In genomic region chr1:10890391-10891073, GRCh38 we compare ENCODE assay signal across 2 cellular contexts.
TF ChIP-seq lines count a peak whose summit lies in the region.

No MANE protein-coding gene starts in this region.

TF ChIP-seq in HCT116, 20 proteins besides CTCF, POLR2A, EP300 and RAD21 (continued from another document):
- TF ChIP-seq, protein P1, sequence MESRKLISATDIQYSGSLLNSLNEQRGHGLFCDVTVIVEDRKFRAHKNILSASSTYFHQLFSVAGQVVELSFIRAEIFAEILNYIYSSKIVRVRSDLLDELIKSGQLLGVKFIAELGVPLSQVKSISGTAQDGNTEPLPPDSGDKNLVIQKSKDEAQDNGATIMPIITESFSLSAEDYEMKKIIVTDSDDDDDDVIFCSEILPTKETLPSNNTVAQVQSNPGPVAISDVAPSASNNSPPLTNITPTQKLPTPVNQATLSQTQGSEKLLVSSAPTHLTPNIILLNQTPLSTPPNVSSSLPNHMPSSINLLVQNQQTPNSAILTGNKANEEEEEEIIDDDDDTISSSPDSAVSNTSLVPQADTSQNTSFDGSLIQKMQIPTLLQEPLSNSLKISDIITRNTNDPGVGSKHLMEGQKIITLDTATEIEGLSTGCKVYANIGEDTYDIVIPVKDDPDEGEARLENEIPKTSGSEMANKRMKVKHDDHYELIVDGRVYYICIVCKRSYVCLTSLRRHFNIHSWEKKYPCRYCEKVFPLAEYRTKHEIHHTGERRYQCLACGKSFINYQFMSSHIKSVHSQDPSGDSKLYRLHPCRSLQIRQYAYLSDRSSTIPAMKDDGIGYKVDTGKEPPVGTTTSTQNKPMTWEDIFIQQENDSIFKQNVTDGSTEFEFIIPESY (IDR thresholded peaks at IDR 0.05; ENCODE audit: extremely low read depth, insufficient replicate concordance, low read length): no peak
- TF ChIP-seq EZH2phosphoT487 (IDR thresholded peaks at IDR 0.05; ENCODE audit: borderline replicate concordance) (no peak), ZNF274 (IDR thresholded peaks at IDR 0.05; ENCODE audit: low read depth, low read length) (no peak), SRF (IDR thresholded peaks at IDR 0.05; ENCODE audit: low read depth) (no peak), JUND (IDR thresholded peaks at IDR 0.05) (no peak), SIN3A (IDR thresholded peaks at IDR 0.05; ENCODE audit: low read depth) (no peak), FOSL1 (IDR thresholded peaks at IDR 0.05; ENCODE audit: low read depth) (no peak), CEBPB (IDR thresholded peaks at IDR 0.05; ENCODE audit: low read depth) (no peak)
- TF ChIP-seq, protein P2, sequence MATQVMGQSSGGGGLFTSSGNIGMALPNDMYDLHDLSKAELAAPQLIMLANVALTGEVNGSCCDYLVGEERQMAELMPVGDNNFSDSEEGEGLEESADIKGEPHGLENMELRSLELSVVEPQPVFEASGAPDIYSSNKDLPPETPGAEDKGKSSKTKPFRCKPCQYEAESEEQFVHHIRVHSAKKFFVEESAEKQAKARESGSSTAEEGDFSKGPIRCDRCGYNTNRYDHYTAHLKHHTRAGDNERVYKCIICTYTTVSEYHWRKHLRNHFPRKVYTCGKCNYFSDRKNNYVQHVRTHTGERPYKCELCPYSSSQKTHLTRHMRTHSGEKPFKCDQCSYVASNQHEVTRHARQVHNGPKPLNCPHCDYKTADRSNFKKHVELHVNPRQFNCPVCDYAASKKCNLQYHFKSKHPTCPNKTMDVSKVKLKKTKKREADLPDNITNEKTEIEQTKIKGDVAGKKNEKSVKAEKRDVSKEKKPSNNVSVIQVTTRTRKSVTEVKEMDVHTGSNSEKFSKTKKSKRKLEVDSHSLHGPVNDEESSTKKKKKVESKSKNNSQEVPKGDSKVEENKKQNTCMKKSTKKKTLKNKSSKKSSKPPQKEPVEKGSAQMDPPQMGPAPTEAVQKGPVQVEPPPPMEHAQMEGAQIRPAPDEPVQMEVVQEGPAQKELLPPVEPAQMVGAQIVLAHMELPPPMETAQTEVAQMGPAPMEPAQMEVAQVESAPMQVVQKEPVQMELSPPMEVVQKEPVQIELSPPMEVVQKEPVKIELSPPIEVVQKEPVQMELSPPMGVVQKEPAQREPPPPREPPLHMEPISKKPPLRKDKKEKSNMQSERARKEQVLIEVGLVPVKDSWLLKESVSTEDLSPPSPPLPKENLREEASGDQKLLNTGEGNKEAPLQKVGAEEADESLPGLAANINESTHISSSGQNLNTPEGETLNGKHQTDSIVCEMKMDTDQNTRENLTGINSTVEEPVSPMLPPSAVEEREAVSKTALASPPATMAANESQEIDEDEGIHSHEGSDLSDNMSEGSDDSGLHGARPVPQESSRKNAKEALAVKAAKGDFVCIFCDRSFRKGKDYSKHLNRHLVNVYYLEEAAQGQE (IDR thresholded peaks at IDR 0.05; ENCODE audit: low read depth): no peak

TF ChIP-seq in SK-N-SH, 30 proteins besides CTCF, POLR2A, EP300 and RAD21:
- TF ChIP-seq, protein P2 (IDR thresholded peaks at IDR 0.05; ENCODE audit: low read depth, low read length): no peak
- TF ChIP-seq MEF2A (IDR thresholded peaks at IDR 0.05; ENCODE audit: borderline replicate concordance, low read depth): no peak
- TF ChIP-seq CHD2 (IDR thresholded peaks at IDR 0.05; ENCODE audit: low read length, partially characterized antibody): peak; percentile 25
- no peak for TF ChIP-seq GATA2 (CRISPR knock-in tag; IDR thresholded peaks at IDR 0.05)
